Comparison of ENCODE assay signal across 1 cellular context in genomic region chr17:48002920-48003685, GRCh38.
TF ChIP-seq lines count a peak whose summit lies in the region.

No MANE protein-coding gene starts in this region.

TF ChIP-seq in K562, 482 proteins besides CTCF, POLR2A, EP300 and RAD21 (continued from another document and continues in another):
- TF ChIP-seq SAP30 (IDR thresholded peaks at IDR 0.05; ENCODE audit: borderline replicate concordance, insufficient read depth, low read depth, low read length, poor library complexity, severe bottlenecking) (no peak), FUS (optimal IDR thresholded peaks at IDR 0.05; ENCODE audit: low read depth, low read length) (no peak), BACH1 (tag; IDR thresholded peaks at IDR 0.05) (peak; percentile 43; the same call in 1 of the 2 replicates), TFAP4 (CRISPR knock-in tag; IDR thresholded peaks at IDR 0.05; ENCODE audit: borderline replicate concordance) (no peak), C11orf30 (IDR thresholded peaks at IDR 0.05; ENCODE audit: low read depth) (no peak), EHMT2 (IDR thresholded peaks at IDR 0.05) (0 out of 2 replicates have a peak, but pooled peaks have one; percentile 39), RFX5 (IDR thresholded peaks at IDR 0.05; ENCODE audit: low read depth, low read length) (no peak), BRD4 (IDR thresholded peaks at IDR 0.05) (no peak), ZNF668 (CRISPR knock-in tag; IDR thresholded peaks at IDR 0.05) (no peak), IRF2 (CRISPR knock-in tag; IDR thresholded peaks at IDR 0.05) (no peak), ZNF584 (CRISPR knock-in tag; IDR thresholded peaks at IDR 0.05; ENCODE audit: low read depth) (0 out of 2 replicates have a peak, but pooled peaks have one; percentile 2), HDAC8 (tag; IDR thresholded peaks at IDR 0.05) (no peak), NR2C1 (IDR thresholded peaks at IDR 0.05) (no peak), NR2C1 (tag; IDR thresholded peaks at IDR 0.05) (no peak), TRIM28 (IDR thresholded peaks at IDR 0.05) (no peak), IRF9 (tag; IDR thresholded peaks at IDR 0.05) (no peak), ZNF592 (IDR thresholded peaks at IDR 0.05) (peak; percentile 4; the same call in 1 of the 2 replicates), HLTF (IDR thresholded peaks at IDR 0.05) (no peak), GABPB2 (CRISPR knock-in tag; conservative IDR thresholded peaks at IDR 0.05) (no peak), ATF3 (IDR thresholded peaks at IDR 0.05) (no peak), ATF3 (CRISPR knock-in tag; conservative IDR thresholded peaks at IDR 0.05) (no peak), TAF9B (IDR thresholded peaks at IDR 0.05; ENCODE audit: partially characterized antibody) (peak; percentile 3), FOSL1 (tag; conservative IDR thresholded peaks at IDR 0.05) (no peak), HOMEZ (CRISPR knock-in tag; IDR thresholded peaks at IDR 0.05) (no peak), ZNF175 (CRISPR knock-in tag; IDR thresholded peaks at IDR 0.05; ENCODE audit: low read depth) (0 out of 2 replicates have a peak, but pooled peaks have one; percentile 7), GABPB1 (CRISPR knock-in tag; IDR thresholded peaks at IDR 0.05) (0 out of 2 replicates have a peak, but pooled peaks have one; percentile 19), ESRRA (IDR thresholded peaks at IDR 0.05; ENCODE audit: borderline replicate concordance, low read depth) (no peak), E2F8 (IDR thresholded peaks at IDR 0.05; ENCODE audit: low read depth, partially characterized antibody) (no peak), TSHZ1 (CRISPR knock-in tag; IDR thresholded peaks at IDR 0.05) (no peak), SAFB (IDR thresholded peaks at IDR 0.05; ENCODE audit: borderline replicate concordance, low read depth, low read length) (no peak), NFE2 (IDR thresholded peaks at IDR 0.05; ENCODE audit: low read depth) (no peak), SOX6 (IDR thresholded peaks at IDR 0.05) (no peak), HNRNPLL (IDR thresholded peaks at IDR 0.05; ENCODE audit: low read depth, low read length, poor library complexity, severe bottlenecking) (no peak), JUND (IDR thresholded peaks at IDR 0.05; ENCODE audit: borderline replicate concordance, low read depth, low read length) (no peak), JUND (tag; IDR thresholded peaks at IDR 0.05; ENCODE audit: borderline replicate concordance, low read depth, low read length) (no peak)
- TF ChIP-seq, protein P1, sequence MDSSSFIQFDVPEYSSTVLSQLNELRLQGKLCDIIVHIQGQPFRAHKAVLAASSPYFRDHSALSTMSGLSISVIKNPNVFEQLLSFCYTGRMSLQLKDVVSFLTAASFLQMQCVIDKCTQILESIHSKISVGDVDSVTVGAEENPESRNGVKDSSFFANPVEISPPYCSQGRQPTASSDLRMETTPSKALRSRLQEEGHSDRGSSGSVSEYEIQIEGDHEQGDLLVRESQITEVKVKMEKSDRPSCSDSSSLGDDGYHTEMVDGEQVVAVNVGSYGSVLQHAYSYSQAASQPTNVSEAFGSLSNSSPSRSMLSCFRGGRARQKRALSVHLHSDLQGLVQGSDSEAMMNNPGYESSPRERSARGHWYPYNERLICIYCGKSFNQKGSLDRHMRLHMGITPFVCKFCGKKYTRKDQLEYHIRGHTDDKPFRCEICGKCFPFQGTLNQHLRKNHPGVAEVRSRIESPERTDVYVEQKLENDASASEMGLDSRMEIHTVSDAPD (CRISPR knock-in tag; IDR thresholded peaks at IDR 0.05) = no peak
- TF ChIP-seq, protein P2, sequence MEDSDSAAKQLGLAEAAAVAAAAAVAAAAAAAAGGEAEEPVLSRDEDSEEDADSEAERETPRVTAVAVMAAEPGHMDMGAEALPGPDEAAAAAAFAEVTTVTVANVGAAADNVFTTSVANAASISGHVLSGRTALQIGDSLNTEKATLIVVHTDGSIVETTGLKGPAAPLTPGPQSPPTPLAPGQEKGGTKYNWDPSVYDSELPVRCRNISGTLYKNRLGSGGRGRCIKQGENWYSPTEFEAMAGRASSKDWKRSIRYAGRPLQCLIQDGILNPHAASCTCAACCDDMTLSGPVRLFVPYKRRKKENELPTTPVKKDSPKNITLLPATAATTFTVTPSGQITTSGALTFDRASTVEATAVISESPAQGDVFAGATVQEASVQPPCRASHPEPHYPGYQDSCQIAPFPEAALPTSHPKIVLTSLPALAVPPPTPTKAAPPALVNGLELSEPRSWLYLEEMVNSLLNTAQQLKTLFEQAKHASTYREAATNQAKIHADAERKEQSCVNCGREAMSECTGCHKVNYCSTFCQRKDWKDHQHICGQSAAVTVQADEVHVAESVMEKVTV (CRISPR knock-in tag; IDR thresholded peaks at IDR 0.05) = no peak
- TF ChIP-seq, protein P3, sequence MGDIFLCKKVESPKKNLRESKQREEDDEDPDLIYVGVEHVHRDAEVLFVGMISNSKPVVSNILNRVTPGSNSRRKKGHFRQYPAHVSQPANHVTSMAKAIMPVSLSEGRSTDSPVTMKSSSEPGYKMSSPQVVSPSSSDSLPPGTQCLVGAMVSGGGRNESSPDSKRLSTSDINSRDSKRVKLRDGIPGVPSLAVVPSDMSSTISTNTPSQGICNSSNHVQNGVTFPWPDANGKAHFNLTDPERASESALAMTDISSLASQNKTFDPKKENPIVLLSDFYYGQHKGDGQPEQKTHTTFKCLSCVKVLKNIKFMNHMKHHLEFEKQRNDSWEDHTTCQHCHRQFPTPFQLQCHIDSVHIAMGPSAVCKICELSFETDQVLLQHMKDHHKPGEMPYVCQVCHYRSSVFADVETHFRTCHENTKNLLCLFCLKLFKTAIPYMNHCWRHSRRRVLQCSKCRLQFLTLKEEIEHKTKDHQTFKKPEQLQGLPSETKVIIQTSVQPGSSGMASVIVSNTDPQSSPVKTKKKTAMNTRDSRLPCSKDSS (IDR thresholded peaks at IDR 0.05; ENCODE audit: low read depth, partially characterized antibody) = no peak
- TF ChIP-seq, protein P4, sequence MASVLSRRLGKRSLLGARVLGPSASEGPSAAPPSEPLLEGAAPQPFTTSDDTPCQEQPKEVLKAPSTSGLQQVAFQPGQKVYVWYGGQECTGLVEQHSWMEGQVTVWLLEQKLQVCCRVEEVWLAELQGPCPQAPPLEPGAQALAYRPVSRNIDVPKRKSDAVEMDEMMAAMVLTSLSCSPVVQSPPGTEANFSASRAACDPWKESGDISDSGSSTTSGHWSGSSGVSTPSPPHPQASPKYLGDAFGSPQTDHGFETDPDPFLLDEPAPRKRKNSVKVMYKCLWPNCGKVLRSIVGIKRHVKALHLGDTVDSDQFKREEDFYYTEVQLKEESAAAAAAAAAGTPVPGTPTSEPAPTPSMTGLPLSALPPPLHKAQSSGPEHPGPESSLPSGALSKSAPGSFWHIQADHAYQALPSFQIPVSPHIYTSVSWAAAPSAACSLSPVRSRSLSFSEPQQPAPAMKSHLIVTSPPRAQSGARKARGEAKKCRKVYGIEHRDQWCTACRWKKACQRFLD (CRISPR knock-in tag; IDR thresholded peaks at IDR 0.05) = peak; percentile 25
